16 cellular contexts compared by ENCODE assay signal in the genomic region with DNA sequence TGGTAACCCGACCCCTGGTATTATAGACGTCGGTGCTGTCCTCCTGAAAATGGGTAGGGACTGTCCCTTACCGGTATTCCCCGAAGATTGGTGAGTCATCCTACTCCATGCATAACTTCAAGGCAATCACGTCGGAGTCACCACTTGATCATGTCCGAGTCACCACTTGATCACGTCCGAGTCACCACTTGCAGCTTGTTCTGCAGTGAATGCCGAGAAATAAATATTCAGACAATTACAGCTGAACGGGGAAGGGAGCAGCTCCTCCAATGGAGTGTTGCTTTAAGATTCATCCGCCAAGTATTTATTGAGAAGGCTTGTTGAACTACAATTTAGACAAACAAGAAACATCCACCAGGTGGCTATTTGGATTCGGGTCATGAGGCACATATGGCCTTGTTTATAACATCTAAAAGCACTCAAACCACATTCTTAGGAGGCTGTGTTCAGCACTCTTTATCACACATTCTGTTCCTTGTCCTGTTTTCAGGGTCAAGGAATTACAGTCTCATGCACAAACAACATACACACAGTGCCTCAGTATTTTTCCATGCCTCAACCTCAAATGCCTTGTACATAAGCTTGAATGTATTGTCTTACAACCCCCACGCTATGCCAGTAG. TPM values are rescaled to one million over a fixed set of nuclear protein-coding genes. Genes with fewer than 3 reads are reported as not detected.
DNase-seq lines count a peak whose midpoint lies in the region; TF ChIP-seq lines count a peak whose summit lies in the region.
"Had no signal": no experiment of that assay in that cellular context is flagged by ENCODE, and none has a peak within 500 bp of the region (broad histone marks: within the 10 kb centered on the region; RNA-seq: fewer than 3 reads in every experiment).

No MANE protein-coding gene starts in this region.

- H3K4me3 ChIP-seq in GM23248 (no peak overlapping the region), fibroblast of villous mesenchyme (ENCODE audit: low read depth, low read length) (peak overlapping the region; percentile 30), A673 (ENCODE audit: low read depth, low read length, poor library complexity, severe bottlenecking) (no peak overlapping the region), neural progenitor cell (no peak overlapping the region)
- H3K4me3 ChIP-seq: BLaER1 treated with 17β-estradiol and CSF1 and Interleukin-3, amounts not matched to agents 10 nM and 100 nM; dorsolateral prefrontal cortex; GM12878 had no signal

- no peaks in the 10 kb centered on the region for H3K27me3 Mint-ChIP-seq in neural progenitor cell (ENCODE audit: insufficient read depth, low read depth)

- H2AFZ ChIP-seq in GM23248 (no peak overlapping the region), neural progenitor cell (replicated peaks) (no peak overlapping the region)

- CTCF ChIA-PET in A673 (lab: Charles Lee): no interaction called here

- H3F3A ChIP-seq in GM23248 (ENCODE audit: insufficient read depth) (peaks cover 5% of the 10 kb centered on the region; the same call in 1 of the 2 replicates), neural progenitor cell (ENCODE audit: low read depth) (no peaks in the 10 kb centered on the region)

- no peak overlapping the region for H3K27ac Mint-ChIP-seq in neural progenitor cell
- H3K27ac Mint-ChIP-seq: immature natural killer cell had no signal

- H3K4me2 ChIP-seq in GM23248 (ENCODE audit: unreplicated experiment) (no peak overlapping the region), neural progenitor cell (no peak overlapping the region)
- H3K4me2 ChIP-seq: BLaER1 treated with 17β-estradiol and CSF1 and Interleukin-3, amounts not matched to agents 10 nM and 100 nM had no signal

- H3K27ac ChIP-seq in GM23248: no peak overlapping the region
- H3K27ac ChIP-seq in A673 (ENCODE audit: low read depth, low read length, poor library complexity, severe bottlenecking): no peak overlapping the region
- no peak overlapping the region for H3K27ac ChIP-seq in neural progenitor cell
- H3K27ac ChIP-seq: BLaER1 treated with 17β-estradiol and CSF1 and Interleukin-3, amounts not matched to agents 10 nM and 100 nM; dorsolateral prefrontal cortex; VCaP had no signal

- peak; percentile 10 for TF ChIP-seq CTCF in fibroblast of villous mesenchyme (IDR thresholded peaks at IDR 0.05; ENCODE audit: insufficient read depth, low read depth, low read length)
- no peak for TF ChIP-seq CTCF in A673 (conservative IDR thresholded peaks at IDR 0.05; ENCODE audit: low read depth, low read length)
- no peak for TF ChIP-seq CTCF in neural progenitor cell (IDR thresholded peaks at IDR 0.05)

- no peak overlapping the region for H3K9ac ChIP-seq in GM23248
- no peak overlapping the region for H3K9ac ChIP-seq in neural progenitor cell
- H3K9ac ChIP-seq: BLaER1 treated with 17β-estradiol and CSF1 and Interleukin-3, amounts not matched to agents 10 nM and 100 nM had no signal

- H3K36me3 ChIP-seq in GM23248 (ENCODE audit: low read depth) (no peaks in the 10 kb centered on the region), A673 (ENCODE audit: insufficient read depth, low read length, poor library complexity, severe bottlenecking) (no peaks in the 10 kb centered on the region), neural progenitor cell (no peaks in the 10 kb centered on the region)
- H3K36me3 ChIP-seq: BLaER1 treated with 17β-estradiol and CSF1 and Interleukin-3, amounts not matched to agents 10 nM and 100 nM; uterus had no signal

- H3K4me1 ChIP-seq in GM23248 (ENCODE audit: insufficient read depth): no peaks in the 10 kb centered on the region
- H3K4me1 ChIP-seq in A673 (ENCODE audit: insufficient read depth, low read length, poor library complexity, severe bottlenecking): no peaks in the 10 kb centered on the region
- no peaks in the 10 kb centered on the region for H3K4me1 ChIP-seq in neural progenitor cell
- H3K4me1 ChIP-seq: BLaER1 treated with 17β-estradiol and CSF1 and Interleukin-3, amounts not matched to agents 10 nM and 100 nM; uterus had no signal

- peaks cover 32% of the 10 kb centered on the region for H3K9me3 Mint-ChIP-seq in neural progenitor cell

- no peaks in the 10 kb centered on the region for H3K9me3 ChIP-seq in GM23248 (ENCODE audit: low read depth)
- H3K9me3 ChIP-seq in A673 (ENCODE audit: low read depth, low read length, poor library complexity, severe bottlenecking): peaks cover 32% of the 10 kb centered on the region
- H3K9me3 ChIP-seq in neural progenitor cell (ENCODE audit: low read depth): peaks cover 23% of the 10 kb centered on the region
- H3K9me3 ChIP-seq: uterus had no signal

- intact Hi-C loops in A673 (cut with micrococcal nuclease; ENCODE audit: unreplicated experiment): no loop called here

- 43 to 44% methylated on average over 15 of the region's 15 CpGs for WGBS in GM23248 (ENCODE audit: low coverage in 1 of 2, low lambda C conversion rate in 2 of 2, missing lambda C conversion rate in 2 of 2), 2 experiments

- POLR2A ChIA-PET in A673 (lab: Charles Lee; ENCODE audit: low non-redundant PET): no interaction called here

- no peaks in the 10 kb centered on the region for H3K36me3 Mint-ChIP-seq in neural progenitor cell
- H3K36me3 Mint-ChIP-seq: immature natural killer cell had no signal

- H3K4me3 Mint-ChIP-seq in neural progenitor cell: no peak overlapping the region
- H3K4me3 Mint-ChIP-seq: immature natural killer cell had no signal

- DNase-seq in A172 (ENCODE audit: low spot score) (peak; percentile 84), GM23248 (peak; percentile 79), SW 1271 (lab: John Stamatoyannopoulos, UW) (peak; percentile 73 to 89), fibroblast of villous mesenchyme (ENCODE audit: low read depth) (peak; percentile 87), A673 (ENCODE audit: low spot score) (no peak), NCI-H1048 (lab: John Stamatoyannopoulos, UW) (no peak), activated T-cell treated with anti-CD3 and anti-CD28 coated beads for 4 hours (no peak), neural progenitor cell (ENCODE audit: low spot score) (no peak)
- DNase-seq: activated gamma-delta T cell treated with Interleukin-2 at 50 U/mL for 16 hours, dorsolateral prefrontal cortex, immature natural killer cell, nucleus accumbens, uterus had no signal

- H3K4me1 Mint-ChIP-seq in neural progenitor cell: no peaks in the 10 kb centered on the region
- H3K4me1 Mint-ChIP-seq: immature natural killer cell had no signal

- no peaks in the 10 kb centered on the region for H3K9me2 ChIP-seq in GM23248 (ENCODE audit: insufficient read depth)

- no peaks in the 10 kb centered on the region for H4K20me1 ChIP-seq in GM23248 (ENCODE audit: insufficient read depth)
- H4K20me1 ChIP-seq in neural progenitor cell (ENCODE audit: low read depth): no peaks in the 10 kb centered on the region
- H4K20me1 ChIP-seq: BLaER1 treated with 17β-estradiol and CSF1 and Interleukin-3, amounts not matched to agents 10 nM and 100 nM had no signal

- in situ Hi-C loops in GM23248 (cut with MboI): no loop called here

- H3K27me3 ChIP-seq in GM23248 (replicated peaks; ENCODE audit: insufficient read depth): no peaks in the 10 kb centered on the region
- H3K27me3 ChIP-seq in A673 (replicated peaks; ENCODE audit: insufficient read depth, low read depth, low read length, poor library complexity): no peaks in the 10 kb centered on the region
- no peaks in the 10 kb centered on the region for H3K27me3 ChIP-seq in neural progenitor cell
- H3K27me3 ChIP-seq: BLaER1 treated with 17β-estradiol and CSF1 and Interleukin-3, amounts not matched to agents 10 nM and 100 nM; dorsolateral prefrontal cortex; uterus had no signal

- BruUV-seq in A673 (replicated peaks; lab: Mats Ljungman, UMichigan): no TSS peak

- H3K79me2 ChIP-seq in GM23248 (ENCODE audit: insufficient read depth) (no peaks in the 10 kb centered on the region), neural progenitor cell (ENCODE audit: low read depth) (no peaks in the 10 kb centered on the region)

RNA-seq across cellular contexts. Expression of a gene that starts 43.1 kb away (rescaled TPM):
- total RNA-seq in A172 (2014; rRNA removed; shearing (Covaris generic)): 6.7 and 10.4 TPM in 2 replicates
- total RNA-seq in GM23248 (2014; rRNA removed; shearing (Covaris generic)): 0.89 and 4.8 TPM in 2 replicates
- polyA plus RNA-seq in GM23248 (2016; fragmentation: Nextera tagmentation; extraction: Ambion mirVana): 0.87 and 1.1 TPM in 2 replicates
- 4.3 and 4.5 TPM in 2 replicates for total RNA-seq in fibroblast of villous mesenchyme
- total RNA-seq in A673 (2021): 0.80 TPM in 1 of 2 replicates, not detected in the other
- total RNA-seq in neural progenitor cell (ENCODE audit: low replicate concordance): 0.31 TPM in 1 of 2 replicates, not detected in the other

Comparison
In these comparisons a context has a peak if more than half of its experiments do, and no peak if none do; other contexts are left out.
1. DNase-seq: peak in A172 (single experiment), GM23248 (single experiment), SW 1271 (2 of 2) and fibroblast of villous mesenchyme (single experiment); none in A673 (single experiment), NCI-H1048 (single experiment), activated T-cell treated with anti-CD3 and anti-CD28 coated beads for 4 hours (single experiment) and neural progenitor cell (single experiment).